9 cellular contexts compared by ENCODE assay signal in the genomic region with DNA sequence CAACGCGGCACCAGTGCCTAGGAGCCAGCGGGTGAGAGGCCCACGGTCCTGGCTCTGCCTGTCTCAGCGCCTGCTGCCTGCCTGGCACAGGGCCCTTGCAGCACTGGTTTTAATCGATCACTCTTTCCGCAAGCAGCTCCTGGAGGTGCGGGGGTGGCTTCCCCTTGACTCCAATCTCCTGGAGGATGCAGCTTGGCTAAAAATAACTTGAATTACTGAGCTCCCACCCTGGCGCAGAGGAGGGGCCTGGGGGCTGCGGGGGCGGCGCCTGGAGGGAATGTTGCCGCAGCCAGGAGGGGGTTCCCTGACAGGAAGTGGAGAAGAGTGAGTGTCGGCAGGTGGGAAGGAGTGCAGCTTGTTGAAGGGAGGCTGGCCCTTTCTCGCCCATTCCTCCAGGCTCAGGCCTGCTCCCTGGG. TPM values are rescaled to one million over a fixed set of nuclear protein-coding genes. Genes with fewer than 3 reads are reported as not detected.
DNase-seq lines count a peak whose midpoint lies in the region.
"Had no signal": no experiment of that assay in that cellular context is flagged by ENCODE, and none has a peak within 500 bp of the region (broad histone marks: within the 10 kb centered on the region; RNA-seq: fewer than 3 reads in every experiment).

No MANE protein-coding gene starts in this region.

- H3K27me3 ChIP-seq in thymus (ENCODE audit: control insufficient read depth, insufficient read depth), result no peaks in the 10 kb centered on the region

- H3K36me3 Mint-ChIP-seq in activated CD4-positive, alpha-beta T cell treated with anti-CD3 and anti-CD28 coated beads, Interleukin-2, amount 10 ng/mL, durations not matched to agents 7 days and 5 days (ENCODE audit: low read depth), result no peaks in the 10 kb centered on the region

- 45% methylated on average over 15 of the region's 15 CpGs for WGBS in thymus

- peaks cover 11% of the 10 kb centered on the region for H3K4me1 ChIP-seq in thymus (ENCODE audit: control insufficient read depth, insufficient read depth, low read length)

- H3K9me3 ChIP-seq in thymus (ENCODE audit: control insufficient read depth), result no peaks in the 10 kb centered on the region

- H3K4me1 Mint-ChIP-seq in activated CD4-positive, alpha-beta T cell treated with anti-CD3 and anti-CD28 coated beads, Interleukin-2, amount 10 ng/mL, durations not matched to agents 7 days and 5 days, result peaks cover 18% of the 10 kb centered on the region

- DNase-seq in NCI-H2107 (lab: John Stamatoyannopoulos, UW) (peak; percentile 6), NCI-H2107 treated with DMSO at 0.1 percent for 48 hours (lab: John Stamatoyannopoulos, UW; ENCODE audit: unreplicated experiment) (no peak), islet precursor cell (peak; percentile 82), NCI-H446 treated with DMSO at 0.1 percent for 48 hours (lab: John Stamatoyannopoulos, UW) (no peak)
- DNase-seq in activated CD4-positive, alpha-beta T cell treated with anti-CD3 and anti-CD28 coated beads, Interleukin-2, amount 10 ng/mL, durations not matched to agents 7 days and 5 days, result no peak
- no peak for DNase-seq in activated T-cell treated with anti-CD3 and anti-CD28 coated beads, Interleukin-2, amount 50 U/mL, for 1 hour

- H3K27me3 Mint-ChIP-seq in activated CD4-positive, alpha-beta T cell treated with anti-CD3 and anti-CD28 coated beads, Interleukin-2, amount 10 ng/mL, durations not matched to agents 7 days and 5 days, result peaks cover 3% of the 10 kb centered on the region
- H3K27me3 Mint-ChIP-seq: stimulated activated naive CD8-positive, alpha-beta T cell treated with anti-CD3 and anti-CD28 coated beads, Interleukin-15, Interleukin-2, amounts not matched to agents 100 ng/mL and 50 ng/mL, for 24 hours had no signal

- no peak overlapping the region for H3K27ac Mint-ChIP-seq in activated CD4-positive, alpha-beta T cell treated with anti-CD3 and anti-CD28 coated beads, Interleukin-2, amount 10 ng/mL, durations not matched to agents 7 days and 5 days
- H3K27ac Mint-ChIP-seq: stimulated activated naive CD8-positive, alpha-beta T cell treated with anti-CD3 and anti-CD28 coated beads, Interleukin-15, Interleukin-2, amounts not matched to agents 100 ng/mL and 50 ng/mL, for 24 hours had no signal

- no peaks in the 10 kb centered on the region for H3K36me3 ChIP-seq in thymus (ENCODE audit: control insufficient read depth, insufficient read depth)

- POLR2A ChIA-PET in activated CD4-positive, alpha-beta T cell treated with anti-CD3 and anti-CD28 coated beads, Interleukin-2, amount 10 ng/mL, durations not matched to agents 7 days and 5 days (lab: Charles Lee), result no interaction called here

- no peak overlapping the region for H3K4me3 Mint-ChIP-seq in activated CD4-positive, alpha-beta T cell treated with anti-CD3 and anti-CD28 coated beads, Interleukin-2, amount 10 ng/mL, durations not matched to agents 7 days and 5 days
- H3K4me3 Mint-ChIP-seq: stimulated activated naive CD8-positive, alpha-beta T cell treated with anti-CD3 and anti-CD28 coated beads, Interleukin-15, Interleukin-2, amounts not matched to agents 100 ng/mL and 50 ng/mL, for 24 hours had no signal

- H3K27ac ChIP-seq in angular gyrus (ENCODE audit: low read depth, low read length) (peak overlapping the region; percentile 70), thymus (ENCODE audit: low read depth) (peak overlapping the region; percentile 15)

- no peaks in the 10 kb centered on the region for H3K9me3 Mint-ChIP-seq in activated CD4-positive, alpha-beta T cell treated with anti-CD3 and anti-CD28 coated beads, Interleukin-2, amount 10 ng/mL, durations not matched to agents 7 days and 5 days
- H3K9me3 Mint-ChIP-seq: stimulated activated naive CD8-positive, alpha-beta T cell treated with anti-CD3 and anti-CD28 coated beads, Interleukin-15, Interleukin-2, amounts not matched to agents 100 ng/mL and 50 ng/mL, for 24 hours had no signal

- CTCF ChIA-PET in activated CD4-positive, alpha-beta T cell treated with anti-CD3 and anti-CD28 coated beads, Interleukin-2, amount 10 ng/mL, durations not matched to agents 7 days and 5 days (lab: Charles Lee), result no interaction called here

- H3K4me3 ChIP-seq in thymus (ENCODE audit: low read length), result no peak overlapping the region

RNA-seq across cellular contexts. Expression of gene RPL29, which starts 9.9 kb away (rescaled TPM):
- polyA plus RNA-seq in thymus, result 1,964 TPM
- 1,000 to 10,000 TPM; 1,423 to 1,425 TPM for total RNA-seq in activated CD4-positive, alpha-beta T cell treated with anti-CD3 and anti-CD28 coated beads, Interleukin-2, amount 10 ng/mL, durations not matched to agents 7 days and 5 days

RNA-seq across cellular contexts. Expression of gene ACY1, which starts 22.2 kb away (rescaled TPM):
- 17.6 TPM for polyA plus RNA-seq in thymus
- total RNA-seq in activated CD4-positive, alpha-beta T cell treated with anti-CD3 and anti-CD28 coated beads, Interleukin-2, amount 10 ng/mL, durations not matched to agents 7 days and 5 days, result 10 to 100 TPM; 16.5 to 19.4 TPM

RNA-seq across cellular contexts. Expression of gene ABHD14A, which starts 30.7 kb away (rescaled TPM):
- 17.6 TPM for polyA plus RNA-seq in thymus
- 10 to 100 TPM; 11.5 to 16.7 TPM for total RNA-seq in activated CD4-positive, alpha-beta T cell treated with anti-CD3 and anti-CD28 coated beads, Interleukin-2, amount 10 ng/mL, durations not matched to agents 7 days and 5 days

RNA-seq across cellular contexts. Expression of gene ABHD14B, which starts 31.7 kb away (rescaled TPM):
- 48.2 TPM for polyA plus RNA-seq in thymus
- total RNA-seq in activated CD4-positive, alpha-beta T cell treated with anti-CD3 and anti-CD28 coated beads, Interleukin-2, amount 10 ng/mL, durations not matched to agents 7 days and 5 days, result 10 to 100 TPM; 47.8 to 51.4 TPM

RNA-seq across cellular contexts. Expression of gene PCBP4, which starts 38.3 kb away (rescaled TPM):
- 21.0 TPM for polyA plus RNA-seq in thymus
- total RNA-seq in activated CD4-positive, alpha-beta T cell treated with anti-CD3 and anti-CD28 coated beads, Interleukin-2, amount 10 ng/mL, durations not matched to agents 7 days and 5 days, result 10 to 100 TPM; 21.4 to 27.2 TPM

Comparison
In these comparisons a context has a peak if more than half of its experiments do, and no peak if none do; other contexts are left out.
1. DNase-seq: peak in NCI-H2107 (single experiment) and islet precursor cell (single experiment); none in NCI-H2107 treated with DMSO at 0.1 percent for 48 hours (single experiment), activated CD4-positive, alpha-beta T cell treated with anti-CD3 and anti-CD28 coated beads, Interleukin-2, amount 10 ng/mL, durations not matched to agents 7 days and 5 days (single experiment), activated T-cell treated with anti-CD3 and anti-CD28 coated beads, Interleukin-2, amount 50 U/mL, for 1 hour (single experiment) and NCI-H446 treated with DMSO at 0.1 percent for 48 hours (single experiment).